In the genomic region with DNA sequence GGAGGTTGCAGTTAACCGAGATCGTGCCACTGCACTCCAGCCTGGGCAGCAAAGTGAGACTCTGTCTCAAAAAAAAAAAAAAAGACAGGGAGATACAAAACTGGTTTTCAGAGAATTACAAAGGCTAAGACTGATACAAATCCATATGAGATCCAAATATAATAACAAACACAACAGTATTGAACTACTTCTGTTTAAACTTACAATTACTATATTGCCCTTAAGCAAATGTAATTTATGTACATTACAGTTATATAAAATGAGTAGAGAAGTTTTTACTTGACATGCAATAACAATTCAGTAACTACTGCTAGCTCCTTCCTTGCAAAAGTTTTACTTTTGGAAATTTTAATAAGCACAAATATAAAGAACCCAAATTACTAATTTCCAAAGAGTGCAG, we compare ENCODE assay signal across 22 cellular contexts. TPM values are rescaled to one million over a fixed set of nuclear protein-coding genes. Genes with fewer than 3 reads are reported as not detected.
DNase-seq lines count a peak whose midpoint lies in the region; ATAC-seq, FAIRE-seq and TF ChIP-seq lines count a peak whose summit lies in the region.
"Had no signal": no experiment of that assay in that cellular context is flagged by ENCODE, and none has a peak within 500 bp of the region (broad histone marks: within the 10 kb centered on the region; RNA-seq: fewer than 3 reads in every experiment).

No MANE protein-coding gene starts in this region.

- TF ChIP-seq CTCF in colonic mucosa (IDR thresholded peaks at IDR 0.05) (no peak), mucosa of descending colon (IDR thresholded peaks at IDR 0.05) (no peak), transverse colon (IDR thresholded peaks at IDR 0.05) (no peak)

- H3K9me3 ChIP-seq in colonic mucosa: no peaks in the 10 kb centered on the region
- H3K9me3 ChIP-seq in mucosa of descending colon: no peaks in the 10 kb centered on the region
- no peaks in the 10 kb centered on the region for H3K9me3 ChIP-seq in transverse colon
- H3K9me3 ChIP-seq: A549, Caco-2 had no signal

- DNase-seq in colonic mucosa (no peak), mucosa of descending colon (no peak), transverse colon (no peak), frontal cortex (ENCODE audit: low spot score in 2 of 2) (no peak)
- no peak for DNase-seq in stimulated activated effector memory CD8-positive, alpha-beta T cell treated with anti-CD3 and anti-CD28 coated beads, Interleukin-12 subunit alpha, Interleukin-12 subunit beta, amount 100 ng/mL, for 72 hours (ENCODE audit: low spot score in 2 of 2)
- DNase-seq: AML-193; Caco-2; Calu3; CD4-positive, alpha-beta T cell; CD8-positive, alpha-beta T cell; DMS79 treated with DMSO at 0.1 percent for 48 hours; GF-D8 had no signal

- no peak for FAIRE-seq in frontal cortex (lab: Jason Lieb, UNC)
- FAIRE-seq: A549, D721Med, G401.6, GM12891, GM19239 had no signal

- H3K4me3 ChIP-seq in colonic mucosa (no peak overlapping the region), mucosa of descending colon (no peak overlapping the region), transverse colon (no peak overlapping the region)
- H3K4me3 ChIP-seq: A549; BLaER1 treated with 17β-estradiol and CSF1 and Interleukin-3, amounts not matched to agents 10 nM and 100 nM had no signal

- no peaks in the 10 kb centered on the region for H3K27me3 ChIP-seq in colonic mucosa
- H3K27me3 ChIP-seq in transverse colon: no peaks in the 10 kb centered on the region

- TF ChIP-seq EP300 in transverse colon (IDR thresholded peaks at IDR 0.05; ENCODE audit: low read depth): no peak

- H3K4me1 ChIP-seq in colonic mucosa (no peaks in the 10 kb centered on the region), mucosa of descending colon (ENCODE audit: low read depth) (no peaks in the 10 kb centered on the region), transverse colon (no peaks in the 10 kb centered on the region)
- H3K4me1 ChIP-seq: A549; BLaER1 treated with 17β-estradiol and CSF1 and Interleukin-3, amounts not matched to agents 10 nM and 100 nM; Caco-2 had no signal

- no peak for TF ChIP-seq POLR2A in transverse colon (IDR thresholded peaks at IDR 0.05)

- H3K36me3 ChIP-seq in colonic mucosa (no peaks in the 10 kb centered on the region), mucosa of descending colon (ENCODE audit: low read depth) (no peaks in the 10 kb centered on the region), transverse colon (no peaks in the 10 kb centered on the region)
- H3K36me3 ChIP-seq: BLaER1 treated with 17β-estradiol and CSF1 and Interleukin-3, amounts not matched to agents 10 nM and 100 nM had no signal

- peak; percentile 56 for ATAC-seq in mucosa of descending colon
- ATAC-seq in stimulated activated effector memory CD8-positive, alpha-beta T cell treated with anti-CD3 and anti-CD28 coated beads, Interleukin-12 subunit alpha, Interleukin-12 subunit beta, amount 100 ng/mL, for 72 hours: no peak
- ATAC-seq: A549; CD8-positive, alpha-beta T cell had no signal

- peaks cover 3% of the 10 kb centered on the region for H3K9me3 Mint-ChIP-seq in stimulated activated effector memory CD8-positive, alpha-beta T cell treated with anti-CD3 and anti-CD28 coated beads, Interleukin-12 subunit alpha, Interleukin-12 subunit beta, amount 100 ng/mL, for 72 hours
- H3K9me3 Mint-ChIP-seq: CD4-positive, alpha-beta T cell; CD8-positive, alpha-beta T cell had no signal

- no peaks in the 10 kb centered on the region for H3K36me3 Mint-ChIP-seq in stimulated activated effector memory CD8-positive, alpha-beta T cell treated with anti-CD3 and anti-CD28 coated beads, Interleukin-12 subunit alpha, Interleukin-12 subunit beta, amount 100 ng/mL, for 72 hours
- H3K36me3 Mint-ChIP-seq: CD8-positive, alpha-beta T cell had no signal

- no peaks in the 10 kb centered on the region for H3K4me1 Mint-ChIP-seq in stimulated activated effector memory CD8-positive, alpha-beta T cell treated with anti-CD3 and anti-CD28 coated beads, Interleukin-12 subunit alpha, Interleukin-12 subunit beta, amount 100 ng/mL, for 72 hours
- H3K4me1 Mint-ChIP-seq: B cell had no signal

- H3K27ac ChIP-seq in colonic mucosa (peak overlapping the region; percentile 3), transverse colon (peak overlapping the region; percentile 12 to 56 (median 46))
- H3K27ac ChIP-seq: 22Rv1; A549; BLaER1 treated with 17β-estradiol and CSF1 and Interleukin-3, amounts not matched to agents 10 nM and 100 nM; C4-2B had no signal

- intact Hi-C loops in colonic mucosa (cut with DNase I): no loop called here
- intact Hi-C loops in mucosa of descending colon (cut with DNase I, micrococcal nuclease): no loop called here
- intact Hi-C loops in transverse colon (cut with DNase I; ENCODE audit: low total_unique reads): no loop called here

- no peak overlapping the region for H3K9ac ChIP-seq in colonic mucosa (ENCODE audit: low read depth in 2 of 2, low read length in 2 of 2)
- H3K9ac ChIP-seq: BLaER1 treated with 17β-estradiol and CSF1 and Interleukin-3, amounts not matched to agents 10 nM and 100 nM had no signal

- no peak overlapping the region for H3K4me3 Mint-ChIP-seq in stimulated activated effector memory CD8-positive, alpha-beta T cell treated with anti-CD3 and anti-CD28 coated beads, Interleukin-12 subunit alpha, Interleukin-12 subunit beta, amount 100 ng/mL, for 72 hours
- H3K4me3 Mint-ChIP-seq: B cell; CD4-positive, alpha-beta T cell; CD8-positive, alpha-beta T cell had no signal

- no peak overlapping the region for H3K27ac Mint-ChIP-seq in stimulated activated effector memory CD8-positive, alpha-beta T cell treated with anti-CD3 and anti-CD28 coated beads, Interleukin-12 subunit alpha, Interleukin-12 subunit beta, amount 100 ng/mL, for 72 hours
- H3K27ac Mint-ChIP-seq: B cell; CD4-positive, alpha-beta T cell; CD8-positive, alpha-beta T cell had no signal

- in situ Hi-C loops in transverse colon (cut with MboI; ENCODE audit: low pct_ligation_motif_present in 1 of 4, low pct_unique_long_range_greater_than_20kb in 1 of 4, low sequenced_read_pairs in 3 of 4): no loop called here

- 60% methylated on average over 2 of the region's 2 CpGs; no CpG with 5 or more reads in 1 of the 2 donors for WGBS in transverse colon (ENCODE audit: low coverage in 1 of 2), 2 donors

RNA-seq across cellular contexts. Expression of a gene that starts 52.6 kb away (rescaled TPM):
- total RNA-seq in colonic mucosa (not detected), mucosa of descending colon (not detected), transverse colon (not detected), frontal cortex (1.6 TPM)
- total RNA-seq: A172; B cell; Caco-2; Calu3; CD4-positive, alpha-beta T cell; CD8-positive, alpha-beta T cell had no signal
